In the genomic region with DNA sequence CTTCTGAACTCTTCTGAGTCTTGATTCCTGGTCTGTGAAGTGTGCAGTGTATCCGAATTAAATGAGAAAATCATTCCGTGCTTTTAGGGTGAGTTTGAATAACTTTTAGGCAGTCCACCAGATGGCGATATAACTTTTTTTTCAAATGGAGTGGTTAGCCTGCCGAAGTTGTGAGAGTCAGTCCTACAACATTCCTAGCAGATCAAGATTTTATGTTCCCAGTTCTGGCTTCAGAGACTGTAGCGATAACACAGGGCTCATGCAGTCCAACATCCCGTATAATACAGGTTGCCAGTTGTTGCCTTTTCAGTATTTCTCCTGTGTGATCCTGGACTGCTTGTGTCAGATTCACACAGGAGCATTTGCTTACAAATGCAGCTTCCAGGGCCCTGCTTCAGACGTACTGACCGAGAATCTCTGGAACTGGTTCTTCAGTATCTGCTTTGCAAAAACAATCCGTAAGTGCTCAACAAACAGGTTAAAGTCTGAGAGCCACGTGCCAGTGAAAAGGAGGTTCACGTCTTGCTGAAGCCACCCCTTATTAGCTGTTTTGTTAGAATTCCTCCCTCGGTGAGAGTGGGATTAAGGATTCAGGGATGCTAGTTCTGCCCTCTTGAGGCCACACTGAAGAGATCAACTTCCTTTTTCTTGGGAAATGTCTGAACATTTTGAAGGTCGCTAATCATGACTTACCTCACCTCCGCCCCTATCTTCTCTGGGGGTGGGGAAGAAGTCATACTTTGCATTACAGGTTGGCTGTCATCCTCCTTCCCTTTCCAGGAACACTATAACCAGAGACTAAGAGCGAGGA, we compare ENCODE assay signal across 8 cellular contexts.
DNase-seq lines count a peak whose midpoint lies in the region; ATAC-seq and TF ChIP-seq lines count a peak whose summit lies in the region.

No MANE protein-coding gene starts in this region.

- H4K20me1 ChIP-seq in OCI-LY1 (ENCODE audit: insufficient read depth, low read length), result no peaks in the 10 kb centered on the region

- no peak overlapping the region for H3K4me3 ChIP-seq in OCI-LY1 (ENCODE audit: low read depth, low read length, poor library complexity, severe bottlenecking)
- H3K4me3 ChIP-seq in coronary artery, result peak overlapping the region; percentile 65
- peak overlapping the region; percentile 48 to 76 (median 62) for H3K4me3 ChIP-seq in subcutaneous abdominal adipose tissue (ENCODE audit: low read depth in 1 of 5, low read length in 5 of 5)

- H3K4me1 ChIP-seq in OCI-LY1 (ENCODE audit: insufficient read depth, low read length, severe bottlenecking) (peaks cover 5% of the 10 kb centered on the region), subcutaneous abdominal adipose tissue (ENCODE audit: control insufficient read depth in 5 of 5, insufficient read depth in 5 of 5, low read length in 5 of 5) (peaks cover 0 to 12% (median 11%) of the 10 kb centered on the region in 5 donors)

- H3K4me2 ChIP-seq in OCI-LY1 (ENCODE audit: low read length), result no peak overlapping the region

- DNase-seq in NCI-H2029 treated with DMSO at 0.1 percent for 48 hours (lab: John Stamatoyannopoulos, UW) (peak; percentile 11), NCI-H2029 (lab: John Stamatoyannopoulos, UW) (no peak), coronary artery (ENCODE audit: low spot score) (no peak), left kidney (ENCODE audit: low read depth, low spot score) (peak; percentile 89)

- H3K9me3 ChIP-seq in OCI-LY1 (ENCODE audit: low read length) (no peaks in the 10 kb centered on the region), subcutaneous abdominal adipose tissue (ENCODE audit: control insufficient read depth in 5 of 5, low read length in 5 of 5) (no peaks in the 10 kb centered on the region)

- no peaks in the 10 kb centered on the region for H3K79me2 ChIP-seq in OCI-LY1 (ENCODE audit: insufficient read depth, low read length)

- H3K27me3 ChIP-seq in OCI-LY1 (ENCODE audit: insufficient read depth, low read length) (no peaks in the 10 kb centered on the region), subcutaneous abdominal adipose tissue (ENCODE audit: control insufficient read depth in 5 of 5, insufficient read depth in 4 of 5, low read length in 5 of 5) (no peaks in the 10 kb centered on the region)

- TF ChIP-seq CTCF in OCI-LY1 (IDR thresholded peaks at IDR 0.05; ENCODE audit: low read length) (peak; percentile 56), coronary artery (IDR thresholded peaks at IDR 0.05) (no peak)

- H3K9ac ChIP-seq in OCI-LY1 (ENCODE audit: low read length) (no peak overlapping the region), subcutaneous abdominal adipose tissue (ENCODE audit: low read length in 5 of 5) (peak overlapping the region; percentile 1 to 64 (median 45))

- H3K36me3 ChIP-seq in OCI-LY1 (ENCODE audit: insufficient read depth, low read length), result no peaks in the 10 kb centered on the region
- H3K36me3 ChIP-seq in subcutaneous abdominal adipose tissue (ENCODE audit: control insufficient read depth in 5 of 5, insufficient read depth in 5 of 5, low read length in 5 of 5), result peaks cover 12 to 21% (median 17%) of the 10 kb centered on the region in 5 donors

- no peak overlapping the region for H2AFZ ChIP-seq in OCI-LY1 (ENCODE audit: low read length)

- H3K9me2 ChIP-seq in OCI-LY1 (ENCODE audit: low read depth, low read length), result no peaks in the 10 kb centered on the region

- ATAC-seq in HG02852 (IDR thresholded peaks at IDR 0.05; ENCODE audit: unreplicated experiment) (peak; percentile 63), GM19324 (IDR thresholded peaks at IDR 0.05; ENCODE audit: low FRiP score, unreplicated experiment) (no peak)

- no peaks in the 10 kb centered on the region for H3F3A ChIP-seq in OCI-LY1 (ENCODE audit: insufficient read depth, low read length)

- H3K27ac ChIP-seq in OCI-LY1 (ENCODE audit: low read depth, low read length, poor library complexity, severe bottlenecking), result no peak overlapping the region
- H3K27ac ChIP-seq in coronary artery, result peak overlapping the region in 1 of 2 donors; percentile 75
- peak overlapping the region; percentile 52 for H3K27ac ChIP-seq in subcutaneous abdominal adipose tissue (ENCODE audit: low read depth, low read length)

Comparison
In these comparisons a context has a peak if more than half of its experiments do, and no peak if none do; other contexts are left out.
1. DNase-seq: peak in NCI-H2029 treated with DMSO at 0.1 percent for 48 hours (single experiment) and left kidney (single experiment); none in NCI-H2029 (single experiment) and coronary artery (single experiment).